ENCODE assay signal across 8 cellular contexts in genomic region chr22:30397656-30398635, GRCh38. TPM values are rescaled to one million over a fixed set of nuclear protein-coding genes. Genes with fewer than 3 reads are reported as not detected.
DNase-seq lines count a peak whose midpoint lies in the region; ATAC-seq and TF ChIP-seq lines count a peak whose summit lies in the region.

No MANE protein-coding gene starts in this region.

- no peaks in the 10 kb centered on the region for H3K9me3 Mint-ChIP-seq in Caco-2 (ENCODE audit: unreplicated experiment)

- no peaks in the 10 kb centered on the region for H3K27me3 ChIP-seq in Caco-2 (replicated peaks; ENCODE audit: control insufficient read depth, insufficient read depth, low read length)
- H3K27me3 ChIP-seq in ovary: no peaks in the 10 kb centered on the region

- peak overlapping the region; percentile 76 for H3K4me3 Mint-ChIP-seq in Caco-2 (ENCODE audit: unreplicated experiment)

- 0 out of 2 replicates have a peak, but pooled peaks have one; percentile 2 for TF ChIP-seq POLR2A in Raji (IDR thresholded peaks at IDR 0.05; ENCODE audit: insufficient read depth, low read depth, low read length)
- TF ChIP-seq POLR2A in ovary (IDR thresholded peaks at IDR 0.05): no peak

- H3K27ac Mint-ChIP-seq in Caco-2 (ENCODE audit: unreplicated experiment): peak overlapping the region; percentile 29

- no peak overlapping the region for H3K27ac ChIP-seq in ovary

- WGBS in ovary, 3 donors: 18 to 32% (median 24%) methylated on average over 11 of the region's 11 CpGs

- ATAC-seq in esophagus mucosa: peak; percentile 6
- no peak for ATAC-seq in GM18907 (IDR thresholded peaks at IDR 0.05; ENCODE audit: unreplicated experiment)

- H3K9me3 ChIP-seq in Caco-2 (no peaks in the 10 kb centered on the region), ovary (no peaks in the 10 kb centered on the region)

- CTCF ChIA-PET in Caco-2 (lab: Charles Lee) (interaction anchor here (0.6 to 3.2 kb wide), 7 partner anchors 11 to 324 kb away, joined by 3 to 29 read pairs (median 5); partner anchors contain the start of genes CASTOR1, MTFP1 and RNF215), HEK293T (lab: Yijun Ruan, JAX) (interaction anchor here (0.8 to 2.7 kb wide), 4 partner anchors 10 to 135 kb away, joined by 4 to 15 read pairs (median 6); partner anchors contain the start of gene RNF215)

- no TSS peak for BruUV-seq in Caco-2 (replicated peaks; lab: Mats Ljungman, UMichigan)

- no peaks in the 10 kb centered on the region for H3K36me3 ChIP-seq in Caco-2 (ENCODE audit: control insufficient read depth, insufficient read depth, low read length)
- H3K36me3 ChIP-seq in ovary: no peaks in the 10 kb centered on the region

- H3K36me3 Mint-ChIP-seq in Caco-2 (ENCODE audit: insufficient read depth, unreplicated experiment): peaks cover 13% of the 10 kb centered on the region

- TF ChIP-seq CTCF in Caco-2 (IDR thresholded peaks at IDR 0.05; ENCODE audit: insufficient read depth in 1 of 2, low read depth in 1 of 2, low read length in 1 of 2, severe bottlenecking in 1 of 2, unreplicated experiment in 1 of 2) (no peak), ovary (IDR thresholded peaks at IDR 0.05) (no peak)

- H3K4me3 ChIP-seq in Caco-2 (ENCODE audit: low read depth, low read length) (peak overlapping the region; percentile 87), ovary (peak overlapping the region; percentile 57)

- no peaks in the 10 kb centered on the region for H3K27me3 Mint-ChIP-seq in Caco-2 (ENCODE audit: insufficient read depth, unreplicated experiment)

- DNase-seq in Caco-2 (no peak), ovary (no peak), superior temporal gyrus (ENCODE audit: extremely low spot score) (no peak), HEK293T (ENCODE audit: extremely low spot score) (no peak), cerebellar cortex (ENCODE audit: low spot score) (no peak)

- intact Hi-C loops in Caco-2 (cut with micrococcal nuclease; ENCODE audit: unreplicated experiment) (no loop called here), ovary (cut with DNase I) (loop anchor here in 1 of 4 donors (10.0 kb wide), 1 partner anchor 293 kb away; no protein-coding TSS in a partner anchor)

- H3K4me1 Mint-ChIP-seq in Caco-2 (ENCODE audit: low read depth, unreplicated experiment): peaks cover 14% of the 10 kb centered on the region

- H3K4me1 ChIP-seq in Caco-2 (peaks cover 9% of the 10 kb centered on the region; the same call in 1 of the 2 replicates), ovary (ENCODE audit: insufficient read depth) (peaks cover 9% of the 10 kb centered on the region)

- no peak for TF ChIP-seq EP300 in ovary (IDR thresholded peaks at IDR 0.05)

- POLR2A ChIA-PET in Caco-2 (lab: Charles Lee) (interaction anchor here (0.6 to 2.2 kb wide), 2 partner anchors 25 to 120 kb away, joined by 4 to 19 read pairs; no protein-coding TSS in a partner anchor), HEK293T (lab: Yijun Ruan, JAX) (interaction anchor here (0.8 to 7.9 kb wide), 7 partner anchors 9 to 109 kb away, joined by 3 to 85 read pairs (median 6); partner anchors contain the start of genes CASTOR1, CCDC157, MTFP1 and SF3A1)

TF ChIP-seq in HEK293T, 16 proteins besides CTCF, POLR2A, EP300 and RAD21:
- no peak for TF ChIP-seq LEF1 (IDR thresholded peaks at IDR 0.05; ENCODE audit: borderline replicate concordance)
- TF ChIP-seq SP1 (IDR thresholded peaks at IDR 0.05): no peak
- TF ChIP-seq CTBP1 (IDR thresholded peaks at IDR 0.05; ENCODE audit: borderline replicate concordance): no peak
- TF ChIP-seq TARDBP (IDR thresholded peaks at IDR 0.05): no peak
- no peak for TF ChIP-seq L3MBTL2 (conservative IDR thresholded peaks at IDR 0.05)
- TF ChIP-seq FOXA1 (IDR thresholded peaks at IDR 0.05): no peak
- TF ChIP-seq ZNF384 (IDR thresholded peaks at IDR 0.05): no peak
- no peak for TF ChIP-seq ELF4 (IDR thresholded peaks at IDR 0.05)
- no peak for TF ChIP-seq FOXK2 (IDR thresholded peaks at IDR 0.05)
- TF ChIP-seq NFRKB (IDR thresholded peaks at IDR 0.05): no peak
- no peak for TF ChIP-seq ARNT (IDR thresholded peaks at IDR 0.05)
- no peak for TF ChIP-seq FOXM1 (IDR thresholded peaks at IDR 0.05; ENCODE audit: borderline replicate concordance)
- no peak for TF ChIP-seq BHLHE40 (IDR thresholded peaks at IDR 0.05; ENCODE audit: borderline replicate concordance)
- no peak for TF ChIP-seq HDGF (IDR thresholded peaks at IDR 0.05; ENCODE audit: borderline replicate concordance)
- TF ChIP-seq SUZ12 (IDR thresholded peaks at IDR 0.05): no peak

RNA-seq across cellular contexts. Expression of gene SEC14L2, which starts 1.1 kb away (rescaled TPM):
- total RNA-seq in Caco-2 (2022): 9.4 and 11.0 TPM in 2 replicates
- total RNA-seq in esophagus mucosa: 19.9 TPM
- 10 to 100 TPM in 3 of 7 donors, 1 to 10 TPM in 4; 3.0 to 14.3 (median 9.0) TPM for total RNA-seq in ovary
- 1 to 10 TPM; 2.5 to 8.2 TPM for polyA plus RNA-seq in ovary

RNA-seq across cellular contexts. Expression of gene RNF215, which starts 10.7 kb away (rescaled TPM):
- total RNA-seq in Caco-2 (2022): 12.8 and 14.2 TPM in 2 replicates
- 4.8 TPM for total RNA-seq in esophagus mucosa
- 10 to 100 TPM in 5 of 7 donors, 1 to 10 TPM in 2; 6.1 to 26.1 (median 15.4) TPM for total RNA-seq in ovary
- 10 to 100 TPM in 1 of 2 donors, 1 to 10 TPM in 1; 2.9 to 13.6 TPM for polyA plus RNA-seq in ovary

RNA-seq across cellular contexts. Expression of gene MTFP1, which starts 27.6 kb away (rescaled TPM):
- 20.6 and 23.0 TPM in 2 replicates for total RNA-seq in Caco-2 (2022)
- 14.1 TPM for total RNA-seq in esophagus mucosa
- 10 to 100 TPM in 1 of 7 donors, 1 to 10 TPM in 6; 1.7 to 10.9 (median 7.1) TPM for total RNA-seq in ovary
- polyA plus RNA-seq in ovary: 1 to 10 TPM; 3.8 to 4.0 TPM

RNA-seq across cellular contexts. Expression of gene CCDC157, which starts 41.1 kb away (rescaled TPM):
- 4.8 and 4.9 TPM in 2 replicates for total RNA-seq in Caco-2 (2022)
- total RNA-seq in esophagus mucosa: 1.2 TPM
- 10 to 100 TPM in 1 of 7 donors, 1 to 10 TPM in 6; 2.0 to 28.0 (median 2.7) TPM for total RNA-seq in ovary
- 1 to 10 TPM in 1 of 2 donors, under 1 TPM in 1; 0.60 to 1.8 TPM for polyA plus RNA-seq in ovary

RNA-seq across cellular contexts. Expression of gene SF3A1, which starts 41.3 kb away (rescaled TPM):
- total RNA-seq in Caco-2 (2022): 182 and 188 TPM in 2 replicates
- 111 TPM for total RNA-seq in esophagus mucosa
- 100 to 1,000 TPM in 5 of 7 donors, 10 to 100 TPM in 2; 36.4 to 211 (median 176) TPM for total RNA-seq in ovary
- 10 to 100 TPM; 42.3 to 80.8 TPM for polyA plus RNA-seq in ovary
